ENCODE assay signal across 8 cellular contexts in the genomic region with DNA sequence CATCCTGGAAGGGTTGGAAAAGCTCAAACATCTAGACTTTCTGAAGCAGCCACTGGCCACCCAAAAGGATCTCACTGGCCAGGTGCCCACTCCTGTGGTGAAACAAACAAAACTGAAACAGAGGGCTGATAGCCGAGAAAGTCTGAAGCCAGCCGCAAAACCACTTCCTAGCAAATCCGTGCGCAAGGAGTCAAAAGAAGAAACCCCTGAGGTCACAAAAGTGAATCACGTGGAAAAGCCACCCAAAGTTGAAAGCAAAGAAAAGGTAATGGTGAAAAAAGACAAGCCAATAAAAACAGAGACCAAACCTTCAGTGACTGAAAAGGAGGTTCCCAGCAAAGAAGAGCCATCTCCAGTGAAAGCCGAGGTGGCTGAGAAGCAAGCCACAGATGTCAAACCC.
DNase-seq lines count a peak whose midpoint lies in the region; ATAC-seq and TF ChIP-seq lines count a peak whose summit lies in the region.

No MANE protein-coding gene starts in this region.

- CTCF ChIA-PET in activated CD8-positive, alpha-beta memory T cell treated with anti-CD3 and anti-CD28 coated beads, Interleukin-2, amount 10 ng/mL, durations not matched to agents 7 days and 5 days (lab: Charles Lee), result interaction anchor here (1.2 kb wide), 1 partner anchor 39 kb away, joined by 4 read pairs; no protein-coding TSS in a partner anchor
- CTCF ChIA-PET in T-cell (lab: Charles Lee), result no interaction called here

- H3K4me1 ChIP-seq in uterus, result no peaks in the 10 kb centered on the region

- no peaks in the 10 kb centered on the region for H3K9me3 ChIP-seq in uterus

- H3K4me1 Mint-ChIP-seq in activated CD8-positive, alpha-beta memory T cell treated with anti-CD3 and anti-CD28 coated beads, Interleukin-2, amount 10 ng/mL, durations not matched to agents 7 days and 5 days, result peaks cover 19% of the 10 kb centered on the region
- peaks cover 0 to 12% (median 6%) of the 10 kb centered on the region in 3 donors for H3K4me1 Mint-ChIP-seq in T-cell
- H3K4me1 Mint-ChIP-seq in stimulated activated effector memory CD8-positive, alpha-beta T cell treated with anti-CD3 and anti-CD28 coated beads, Interleukin-12 subunit alpha, Interleukin-12 subunit beta, amount 100 ng/mL, for 72 hours, result peaks cover 22% of the 10 kb centered on the region

- H3K4me3 Mint-ChIP-seq in activated CD8-positive, alpha-beta memory T cell treated with anti-CD3 and anti-CD28 coated beads, Interleukin-2, amount 10 ng/mL, durations not matched to agents 7 days and 5 days, result no peak overlapping the region
- peak overlapping the region in 2 of 3 donors; percentile 8 to 10 for H3K4me3 Mint-ChIP-seq in T-cell
- H3K4me3 Mint-ChIP-seq in stimulated activated effector memory CD8-positive, alpha-beta T cell treated with anti-CD3 and anti-CD28 coated beads, Interleukin-12 subunit alpha, Interleukin-12 subunit beta, amount 100 ng/mL, for 72 hours, result peak overlapping the region; percentile 38

- peak; percentile 87 for DNase-seq in activated CD8-positive, alpha-beta memory T cell treated with anti-CD3 and anti-CD28 coated beads, Interleukin-2, amount 10 ng/mL, durations not matched to agents 7 days and 5 days
- no peak for DNase-seq in activated CD8-positive, alpha-beta memory T cell treated with anti-CD3 and anti-CD28 coated beads for 24 hours
- DNase-seq in T-cell (peak in 26 of 34 experiments; percentile 2 to 46 (median 15)), GDM1 (lab: John Stamatoyannopoulos, UW) (no peak), NCI-H2196 treated with DMSO at 0.1 percent for 48 hours (lab: John Stamatoyannopoulos, UW; ENCODE audit: unreplicated experiment) (no peak), uterus (no peak)
- DNase-seq in stimulated activated effector memory CD8-positive, alpha-beta T cell treated with anti-CD3 and anti-CD28 coated beads, Interleukin-12 subunit alpha, Interleukin-12 subunit beta, amount 100 ng/mL, for 72 hours (ENCODE audit: low spot score in 2 of 2), result peak; percentile 31 to 85

- POLR2A ChIA-PET in T-cell (lab: Charles Lee), result no interaction called here

- no peak for TF ChIP-seq CTCF in uterus (IDR thresholded peaks at IDR 0.05)

- H3K9me3 Mint-ChIP-seq in activated CD8-positive, alpha-beta memory T cell treated with anti-CD3 and anti-CD28 coated beads, Interleukin-2, amount 10 ng/mL, durations not matched to agents 7 days and 5 days (ENCODE audit: low read depth), result no peaks in the 10 kb centered on the region
- no peaks in the 10 kb centered on the region for H3K9me3 Mint-ChIP-seq in T-cell
- peaks cover 5% of the 10 kb centered on the region for H3K9me3 Mint-ChIP-seq in stimulated activated effector memory CD8-positive, alpha-beta T cell treated with anti-CD3 and anti-CD28 coated beads, Interleukin-12 subunit alpha, Interleukin-12 subunit beta, amount 100 ng/mL, for 72 hours

- H3K36me3 ChIP-seq in uterus, result no peaks in the 10 kb centered on the region

- TF ChIP-seq POLR2A in uterus (IDR thresholded peaks at IDR 0.05), result no peak

- H3K27me3 ChIP-seq in uterus, result no peaks in the 10 kb centered on the region

- peaks cover 98% of the 10 kb centered on the region for H3K27me3 Mint-ChIP-seq in activated CD8-positive, alpha-beta memory T cell treated with anti-CD3 and anti-CD28 coated beads, Interleukin-2, amount 10 ng/mL, durations not matched to agents 7 days and 5 days
- H3K27me3 Mint-ChIP-seq in T-cell, result peaks cover 34 to 60% of the 10 kb centered on the region in 2 donors

- H3K4me3 ChIP-seq in uterus, result no peak overlapping the region

- H3K27ac Mint-ChIP-seq in activated CD8-positive, alpha-beta memory T cell treated with anti-CD3 and anti-CD28 coated beads, Interleukin-2, amount 10 ng/mL, durations not matched to agents 7 days and 5 days, result peak overlapping the region; percentile 24
- peak overlapping the region in 1 of 2 donors; percentile 15 for H3K27ac Mint-ChIP-seq in T-cell
- peak overlapping the region; percentile 3 for H3K27ac Mint-ChIP-seq in stimulated activated effector memory CD8-positive, alpha-beta T cell treated with anti-CD3 and anti-CD28 coated beads, Interleukin-12 subunit alpha, Interleukin-12 subunit beta, amount 100 ng/mL, for 72 hours

- peaks cover 10% of the 10 kb centered on the region for H3K36me3 Mint-ChIP-seq in activated CD8-positive, alpha-beta memory T cell treated with anti-CD3 and anti-CD28 coated beads, Interleukin-2, amount 10 ng/mL, durations not matched to agents 7 days and 5 days
- peaks cover 4% of the 10 kb centered on the region for H3K36me3 Mint-ChIP-seq in T-cell
- H3K36me3 Mint-ChIP-seq in stimulated activated effector memory CD8-positive, alpha-beta T cell treated with anti-CD3 and anti-CD28 coated beads, Interleukin-12 subunit alpha, Interleukin-12 subunit beta, amount 100 ng/mL, for 72 hours, result peaks cover 9% of the 10 kb centered on the region

- intact Hi-C loops in uterus (cut with DNase I; ENCODE audit: low total_unique reads), result no loop called here

- no peak overlapping the region for H3K27ac ChIP-seq in uterus

- peak; percentile 78 for ATAC-seq in activated CD8-positive, alpha-beta memory T cell treated with anti-CD3 and anti-CD28 coated beads, Interleukin-2, amount 10 ng/mL, durations not matched to agents 7 days and 5 days
- ATAC-seq in HG02852 (IDR thresholded peaks at IDR 0.05; ENCODE audit: unreplicated experiment) (peak; percentile 93), T-cell (replicated peaks in 1 of 4) (peak in 1 of 4 experiments; percentile 50)
- ATAC-seq in stimulated activated effector memory CD8-positive, alpha-beta T cell treated with anti-CD3 and anti-CD28 coated beads, Interleukin-12 subunit alpha, Interleukin-12 subunit beta, amount 100 ng/mL, for 72 hours, result peak; percentile 87

Comparison
In these comparisons a context has a peak if more than half of its experiments do, and no peak if none do; other contexts are left out.
1. DNase-seq: peak in activated CD8-positive, alpha-beta memory T cell treated with anti-CD3 and anti-CD28 coated beads, Interleukin-2, amount 10 ng/mL, durations not matched to agents 7 days and 5 days (single experiment), T-cell (26 of 34) and stimulated activated effector memory CD8-positive, alpha-beta T cell treated with anti-CD3 and anti-CD28 coated beads, Interleukin-12 subunit alpha, Interleukin-12 subunit beta, amount 100 ng/mL, for 72 hours (2 of 2); none in activated CD8-positive, alpha-beta memory T cell treated with anti-CD3 and anti-CD28 coated beads for 24 hours (single experiment), GDM1 (single experiment), NCI-H2196 treated with DMSO at 0.1 percent for 48 hours (single experiment) and uterus (0 of 2).